In the genomic region with DNA sequence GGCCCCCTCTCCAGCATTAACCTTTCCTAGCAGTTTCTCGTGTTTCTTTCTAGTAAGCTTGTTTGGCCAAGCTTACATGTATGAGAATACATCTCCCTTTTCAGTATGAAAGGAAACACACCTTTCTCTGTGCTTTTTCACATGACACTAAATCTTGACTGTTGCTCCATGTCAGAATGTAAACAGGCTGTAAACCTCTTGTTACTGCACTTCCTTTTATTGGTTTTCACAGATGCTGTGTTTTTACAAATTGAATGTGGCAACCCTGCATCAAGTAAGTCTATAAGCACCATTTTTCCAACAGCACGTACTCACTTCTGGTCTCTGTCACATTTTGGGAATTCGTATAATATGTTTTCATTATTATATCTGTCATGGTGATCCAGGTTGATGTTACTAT, we compare ENCODE assay signal across 15 cellular contexts. TPM values are rescaled to one million over a fixed set of nuclear protein-coding genes. Genes with fewer than 3 reads are reported as not detected.
DNase-seq lines count a peak whose midpoint lies in the region; ATAC-seq and TF ChIP-seq lines count a peak whose summit lies in the region.
"Had no signal": no experiment of that assay in that cellular context is flagged by ENCODE, and none has a peak within 500 bp of the region (broad histone marks: within the 10 kb centered on the region; RNA-seq: fewer than 3 reads in every experiment).

No MANE protein-coding gene starts in this region.

- intact Hi-C loops in sigmoid colon (cut with DNase I) (no loop called here), mucosa of descending colon (cut with DNase I, micrococcal nuclease) (no loop called here)

- TF ChIP-seq EP300 in sigmoid colon (IDR thresholded peaks at IDR 0.05) = no peak

- H3K14ac ChIP-seq in neuronal stem cell (ENCODE audit: low read length) = no peak overlapping the region

- no peak overlapping the region for H2BK5ac ChIP-seq in neuronal stem cell (ENCODE audit: low read length)

- no peak overlapping the region for H2BK15ac ChIP-seq in neuronal stem cell (ENCODE audit: low read length)

- H3K27ac Mint-ChIP-seq in activated CD4-positive, alpha-beta T cell treated with anti-CD3 and anti-CD28 coated beads, Interleukin-2, amount 10 ng/mL, durations not matched to agents 7 days and 5 days = peak overlapping the region; percentile 100
- H3K27ac Mint-ChIP-seq in activated naive CD8-positive, alpha-beta T cell treated with anti-CD3 and anti-CD28 coated beads, Interleukin-2, amount 50 U/mL, for 24 hours = no peak overlapping the region

- 25 to 56% methylated on average over 3 of the region's 3 CpGs for WGBS in sigmoid colon, 2 donors
- no CpG with 5 or more reads among the region's 3 CpGs for WGBS in neuronal stem cell (ENCODE audit: extremely low coverage in 2 of 2, insufficient read length in 2 of 2, insufficient replicate concordance in 1 of 2), 2 donors

- H3K36me3 Mint-ChIP-seq in activated CD4-positive, alpha-beta T cell treated with anti-CD3 and anti-CD28 coated beads, Interleukin-2, amount 10 ng/mL, durations not matched to agents 7 days and 5 days (ENCODE audit: low read depth) = peaks cover 13% of the 10 kb centered on the region
- peaks cover 23% of the 10 kb centered on the region for H3K36me3 Mint-ChIP-seq in activated naive CD8-positive, alpha-beta T cell treated with anti-CD3 and anti-CD28 coated beads, Interleukin-2, amount 50 U/mL, for 24 hours (ENCODE audit: low read depth)

- H3K36me3 ChIP-seq in sigmoid colon = no peaks in the 10 kb centered on the region
- H3K36me3 ChIP-seq in neuronal stem cell (replicated peaks in 1 of 2; ENCODE audit: control insufficient read depth in 2 of 2, insufficient read depth in 2 of 2, low read length in 2 of 2) = peaks cover 3 to 13% of the 10 kb centered on the region in 2 donors
- no peaks in the 10 kb centered on the region for H3K36me3 ChIP-seq in mucosa of descending colon (ENCODE audit: low read depth)

- no peak for DNase-seq in activated CD4-positive, alpha-beta T cell treated with anti-CD3 and anti-CD28 coated beads, Interleukin-2, amount 10 ng/mL, durations not matched to agents 7 days and 5 days
- no peak for DNase-seq in activated CD4-positive, alpha-beta T cell treated with anti-CD3 and anti-CD28 coated beads for 48 hours
- peak; percentile 73 for DNase-seq in MV-4-11 (lab: John Stamatoyannopoulos, UW)
- no peak for DNase-seq in activated naive CD8-positive, alpha-beta T cell treated with anti-CD3 and anti-CD28 coated beads, Interleukin-2, amount 50 U/mL, for 24 hours
- DNase-seq in sigmoid colon = no peak
- no peak for DNase-seq in left lobe of liver (ENCODE audit: low spot score)
- no peak for DNase-seq in neuronal stem cell (ENCODE audit: low spot score)
- no peak for DNase-seq in mucosa of descending colon
- DNase-seq: activated CD4-positive, alpha-beta T cell treated with anti-CD3 and anti-CD28 coated beads for 36 hours; activated naive CD4-positive, alpha-beta T cell treated with anti-CD3 and anti-CD28 coated beads for 36 hours; MG63; NCI-H524 treated with DMSO at 0.1 percent for 48 hours; testis had no signal

- no peak overlapping the region for H2AK5ac ChIP-seq in neuronal stem cell (ENCODE audit: low read depth, low read length)

- H3K4me1 Mint-ChIP-seq in activated CD4-positive, alpha-beta T cell treated with anti-CD3 and anti-CD28 coated beads, Interleukin-2, amount 10 ng/mL, durations not matched to agents 7 days and 5 days = peaks cover 33% of the 10 kb centered on the region
- H3K4me1 Mint-ChIP-seq in activated naive CD8-positive, alpha-beta T cell treated with anti-CD3 and anti-CD28 coated beads, Interleukin-2, amount 50 U/mL, for 24 hours = peaks cover 27% of the 10 kb centered on the region

- H3K4me2 ChIP-seq in neuronal stem cell (ENCODE audit: insufficient read depth, low read length, poor library complexity, severe bottlenecking) = no peak overlapping the region

- no peak overlapping the region for H3K9ac ChIP-seq in neuronal stem cell (ENCODE audit: low read depth, low read length, poor library complexity)

- no peaks in the 10 kb centered on the region for H3K9me3 ChIP-seq in sigmoid colon
- H3K9me3 ChIP-seq in neuronal stem cell (replicated peaks in 1 of 2; ENCODE audit: control insufficient read depth in 2 of 2, insufficient read depth in 1 of 2, low read depth in 1 of 2, low read length in 2 of 2) = no peaks in the 10 kb centered on the region
- no peaks in the 10 kb centered on the region for H3K9me3 ChIP-seq in mucosa of descending colon
- H3K9me3 ChIP-seq: MG63, SJSA1, testis had no signal

- TF ChIP-seq POLR2A in sigmoid colon (IDR thresholded peaks at IDR 0.05) = no peak

- no peak overlapping the region for H4K8ac ChIP-seq in neuronal stem cell (ENCODE audit: low read depth, low read length)

- no peak overlapping the region for H2BK120ac ChIP-seq in neuronal stem cell (ENCODE audit: low read depth, low read length)

- no peak overlapping the region for H4K91ac ChIP-seq in neuronal stem cell (ENCODE audit: low read depth, low read length, poor library complexity)

- H3K27ac ChIP-seq in sigmoid colon (peak overlapping the region in 3 of 4 donors; percentile 93 to 98 (median 96)), neuronal stem cell (replicated peaks; ENCODE audit: low read length) (no peak overlapping the region)
- H3K27ac ChIP-seq: SJSA1 had no signal

- TF ChIP-seq CTCF in sigmoid colon (IDR thresholded peaks at IDR 0.05) = no peak
- TF ChIP-seq CTCF in mucosa of descending colon (IDR thresholded peaks at IDR 0.05) = no peak

- H2AFZ ChIP-seq in neuronal stem cell (ENCODE audit: low read length) = no peak overlapping the region

- no peak overlapping the region for H3K4me3 Mint-ChIP-seq in activated CD4-positive, alpha-beta T cell treated with anti-CD3 and anti-CD28 coated beads, Interleukin-2, amount 10 ng/mL, durations not matched to agents 7 days and 5 days
- peak overlapping the region; percentile 94 for H3K4me3 Mint-ChIP-seq in activated naive CD8-positive, alpha-beta T cell treated with anti-CD3 and anti-CD28 coated beads, Interleukin-2, amount 50 U/mL, for 24 hours

- peaks cover 0 to 38% (median 30%) of the 10 kb centered on the region in 4 donors for H3K4me1 ChIP-seq in sigmoid colon
- peaks cover 3 to 6% of the 10 kb centered on the region in 2 donors for H3K4me1 ChIP-seq in neuronal stem cell (ENCODE audit: control insufficient read depth in 2 of 2, insufficient read depth in 1 of 2, low read depth in 1 of 2, low read length in 2 of 2)
- H3K4me1 ChIP-seq in mucosa of descending colon (ENCODE audit: low read depth) = peaks cover 14% of the 10 kb centered on the region

- H3K27me3 Mint-ChIP-seq in activated CD4-positive, alpha-beta T cell treated with anti-CD3 and anti-CD28 coated beads, Interleukin-2, amount 10 ng/mL, durations not matched to agents 7 days and 5 days = no peaks in the 10 kb centered on the region
- no peaks in the 10 kb centered on the region for H3K27me3 Mint-ChIP-seq in activated naive CD8-positive, alpha-beta T cell treated with anti-CD3 and anti-CD28 coated beads, Interleukin-2, amount 50 U/mL, for 24 hours
- H3K27me3 Mint-ChIP-seq: activated CD4-positive, alpha-beta T cell treated with anti-CD3 and anti-CD28 coated beads for 36 hours had no signal

- H3K4ac ChIP-seq in neuronal stem cell (ENCODE audit: low read length) = no peak overlapping the region

- no peak overlapping the region for H3K18ac ChIP-seq in neuronal stem cell (ENCODE audit: low read length)

- H3K23ac ChIP-seq in neuronal stem cell (ENCODE audit: low read depth, low read length, poor library complexity) = no peak overlapping the region

- H2BK12ac ChIP-seq in neuronal stem cell (ENCODE audit: low read length) = no peak overlapping the region

- H3K79me1 ChIP-seq in neuronal stem cell (ENCODE audit: low read depth, low read length) = peaks cover 5% of the 10 kb centered on the region

- POLR2A ChIA-PET in activated CD4-positive, alpha-beta T cell treated with anti-CD3 and anti-CD28 coated beads, Interleukin-2, amount 10 ng/mL, durations not matched to agents 7 days and 5 days (lab: Charles Lee) = no interaction called here

- no peak for ATAC-seq in activated naive CD8-positive, alpha-beta T cell treated with anti-CD3 and anti-CD28 coated beads, Interleukin-2, amount 50 U/mL, for 24 hours
- ATAC-seq in left lobe of liver (no peak), mucosa of descending colon (no peak)
- ATAC-seq: activated CD4-positive, alpha-beta T cell treated with anti-CD3 and anti-CD28 coated beads for 36 hours had no signal

- CTCF ChIA-PET in activated CD4-positive, alpha-beta T cell treated with anti-CD3 and anti-CD28 coated beads, Interleukin-2, amount 10 ng/mL, durations not matched to agents 7 days and 5 days (lab: Charles Lee) = interaction anchor here (0.6 to 3.6 kb wide), 4 partner anchors 9 to 145 kb away, joined by 3 to 31 read pairs (median 4); a partner anchor contains a TSS

- H3K27me3 ChIP-seq in sigmoid colon (no peaks in the 10 kb centered on the region), neuronal stem cell (ENCODE audit: control insufficient read depth in 3 of 3, insufficient read depth in 3 of 3, low read depth in 1 of 3, low read length in 3 of 3) (no peaks in the 10 kb centered on the region)
- H3K27me3 ChIP-seq: MG63, SJSA1, testis had no signal

- no peaks in the 10 kb centered on the region for H3K9me3 Mint-ChIP-seq in activated CD4-positive, alpha-beta T cell treated with anti-CD3 and anti-CD28 coated beads, Interleukin-2, amount 10 ng/mL, durations not matched to agents 7 days and 5 days
- H3K9me3 Mint-ChIP-seq in activated naive CD8-positive, alpha-beta T cell treated with anti-CD3 and anti-CD28 coated beads, Interleukin-2, amount 50 U/mL, for 24 hours = no peaks in the 10 kb centered on the region
- H3K9me3 Mint-ChIP-seq: activated naive CD4-positive, alpha-beta T cell treated with anti-CD3 and anti-CD28 coated beads for 36 hours had no signal

- no peak overlapping the region for H3K4me3 ChIP-seq in sigmoid colon
- H3K4me3 ChIP-seq in neuronal stem cell (ENCODE audit: low read length in 2 of 2) = no peak overlapping the region
- no peak overlapping the region for H3K4me3 ChIP-seq in mucosa of descending colon
- H3K4me3 ChIP-seq: MG63, SJSA1, testis had no signal

RNA-seq across cellular contexts. Expression of a gene that starts 2.2 kb away (rescaled TPM):
- total RNA-seq in activated CD4-positive, alpha-beta T cell treated with anti-CD3 and anti-CD28 coated beads, Interleukin-2, amount 10 ng/mL, durations not matched to agents 7 days and 5 days = 100 to 1,000 TPM; 369 to 418 TPM
- total RNA-seq in sigmoid colon (100 to 1,000 TPM; 254 to 278 (median 267) TPM), left lobe of liver (501 TPM), mucosa of descending colon (100 to 1,000 TPM; 485 to 598 (median 521) TPM)
- polyA plus RNA-seq in sigmoid colon = 100 to 1,000 TPM in 1 of 3 donors, 10 to 100 TPM in 2; 58.3 to 177 (median 77.2) TPM
- polyA plus RNA-seq in neuronal stem cell (2013, experiment 1 of 2) = 176 TPM
- polyA plus RNA-seq in neuronal stem cell (2013, experiment 2 of 2) = 182 TPM

RNA-seq across cellular contexts. Expression of a gene that starts 15.8 kb away (rescaled TPM):
- under 1 TPM; 0.35 to 0.44 TPM for total RNA-seq in activated CD4-positive, alpha-beta T cell treated with anti-CD3 and anti-CD28 coated beads, Interleukin-2, amount 10 ng/mL, durations not matched to agents 7 days and 5 days
- total RNA-seq in sigmoid colon (under 1 TPM in 1 of 4 donors, not detected in 3; 0.66 TPM), left lobe of liver (not detected), mucosa of descending colon (not detected)
- polyA plus RNA-seq in sigmoid colon = under 1 TPM in 1 of 3 donors, not detected in 2; 0.13 TPM
- not detected for polyA plus RNA-seq in neuronal stem cell (2013, experiment 1 of 2)
- 0.07 TPM for polyA plus RNA-seq in neuronal stem cell (2013, experiment 2 of 2)
- total RNA-seq: activated naive CD4-positive, alpha-beta T cell treated with anti-CD3 and anti-CD28 coated beads for 36 hours; mucosa of gallbladder; SJSA1 had no signal

RNA-seq across cellular contexts. Expression of a gene that starts 36.0 kb away (rescaled TPM):
- 10 to 100 TPM; 34.3 to 34.9 TPM for total RNA-seq in activated CD4-positive, alpha-beta T cell treated with anti-CD3 and anti-CD28 coated beads, Interleukin-2, amount 10 ng/mL, durations not matched to agents 7 days and 5 days
- total RNA-seq in sigmoid colon = 10 to 100 TPM; 18.1 to 30.2 (median 25.9) TPM
- polyA plus RNA-seq in sigmoid colon = 10 to 100 TPM in 1 of 3 donors, 1 to 10 TPM in 2; 7.2 to 15.8 (median 8.1) TPM
- 7.3 TPM for total RNA-seq in left lobe of liver
- 34.7 TPM for polyA plus RNA-seq in neuronal stem cell (2013, experiment 1 of 2)
- polyA plus RNA-seq in neuronal stem cell (2013, experiment 2 of 2) = 39.1 TPM
- 10 to 100 TPM; 26.0 to 34.0 (median 28.6) TPM for total RNA-seq in mucosa of descending colon
